ENCODE assay signal across 1 cellular context in the genomic region with DNA sequence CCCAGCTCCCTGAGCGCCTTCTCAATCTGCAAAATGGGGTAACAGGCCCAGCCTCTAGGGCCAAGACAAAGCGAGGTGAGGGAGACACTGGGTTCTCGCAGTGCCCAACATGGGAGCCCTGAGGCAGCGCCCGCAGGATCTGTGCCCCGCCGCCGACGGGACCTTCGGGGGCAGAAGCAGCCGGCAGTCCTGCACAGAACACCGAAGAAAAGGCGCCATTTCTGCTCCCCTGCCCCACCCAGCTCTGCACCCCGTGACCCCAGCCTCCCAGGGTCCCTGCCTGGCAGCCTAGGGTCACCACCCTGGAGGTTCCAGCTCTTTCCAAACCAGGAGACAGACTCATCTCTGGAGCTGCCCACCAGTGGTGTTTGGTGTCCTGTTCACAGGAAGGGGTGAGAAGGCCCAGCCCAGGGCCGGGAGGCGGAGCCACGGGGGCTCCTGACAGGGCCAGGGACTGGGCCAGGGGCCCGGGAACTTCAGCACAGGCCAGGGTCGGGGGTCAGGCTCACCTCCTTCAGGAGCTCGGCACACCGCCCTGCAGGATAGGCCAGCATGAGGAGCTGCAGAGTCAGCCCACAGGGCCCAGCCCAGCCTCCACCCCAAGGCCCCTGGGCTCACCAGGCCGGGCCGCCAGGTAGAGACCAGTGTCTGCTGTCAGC.
TF ChIP-seq lines count a peak whose summit lies in the region.

No MANE protein-coding gene starts in this region.

TF ChIP-seq in GM23338, 12 proteins besides CTCF, POLR2A, EP300 and RAD21:
- no peak for TF ChIP-seq EZH2phosphoT487 (IDR thresholded peaks at IDR 0.05; ENCODE audit: unreplicated experiment)
- no peak for TF ChIP-seq EZH2 (IDR thresholded peaks at IDR 0.05; ENCODE audit: low read depth, unreplicated experiment)
- TF ChIP-seq, protein P1, sequence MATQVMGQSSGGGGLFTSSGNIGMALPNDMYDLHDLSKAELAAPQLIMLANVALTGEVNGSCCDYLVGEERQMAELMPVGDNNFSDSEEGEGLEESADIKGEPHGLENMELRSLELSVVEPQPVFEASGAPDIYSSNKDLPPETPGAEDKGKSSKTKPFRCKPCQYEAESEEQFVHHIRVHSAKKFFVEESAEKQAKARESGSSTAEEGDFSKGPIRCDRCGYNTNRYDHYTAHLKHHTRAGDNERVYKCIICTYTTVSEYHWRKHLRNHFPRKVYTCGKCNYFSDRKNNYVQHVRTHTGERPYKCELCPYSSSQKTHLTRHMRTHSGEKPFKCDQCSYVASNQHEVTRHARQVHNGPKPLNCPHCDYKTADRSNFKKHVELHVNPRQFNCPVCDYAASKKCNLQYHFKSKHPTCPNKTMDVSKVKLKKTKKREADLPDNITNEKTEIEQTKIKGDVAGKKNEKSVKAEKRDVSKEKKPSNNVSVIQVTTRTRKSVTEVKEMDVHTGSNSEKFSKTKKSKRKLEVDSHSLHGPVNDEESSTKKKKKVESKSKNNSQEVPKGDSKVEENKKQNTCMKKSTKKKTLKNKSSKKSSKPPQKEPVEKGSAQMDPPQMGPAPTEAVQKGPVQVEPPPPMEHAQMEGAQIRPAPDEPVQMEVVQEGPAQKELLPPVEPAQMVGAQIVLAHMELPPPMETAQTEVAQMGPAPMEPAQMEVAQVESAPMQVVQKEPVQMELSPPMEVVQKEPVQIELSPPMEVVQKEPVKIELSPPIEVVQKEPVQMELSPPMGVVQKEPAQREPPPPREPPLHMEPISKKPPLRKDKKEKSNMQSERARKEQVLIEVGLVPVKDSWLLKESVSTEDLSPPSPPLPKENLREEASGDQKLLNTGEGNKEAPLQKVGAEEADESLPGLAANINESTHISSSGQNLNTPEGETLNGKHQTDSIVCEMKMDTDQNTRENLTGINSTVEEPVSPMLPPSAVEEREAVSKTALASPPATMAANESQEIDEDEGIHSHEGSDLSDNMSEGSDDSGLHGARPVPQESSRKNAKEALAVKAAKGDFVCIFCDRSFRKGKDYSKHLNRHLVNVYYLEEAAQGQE (IDR thresholded peaks at IDR 0.05; ENCODE audit: unreplicated experiment), result no peak
- no peak for TF ChIP-seq CREB1 (CRISPR knock-in tag; IDR thresholded peaks at IDR 0.05; ENCODE audit: low read depth)
- TF ChIP-seq, protein P2, sequence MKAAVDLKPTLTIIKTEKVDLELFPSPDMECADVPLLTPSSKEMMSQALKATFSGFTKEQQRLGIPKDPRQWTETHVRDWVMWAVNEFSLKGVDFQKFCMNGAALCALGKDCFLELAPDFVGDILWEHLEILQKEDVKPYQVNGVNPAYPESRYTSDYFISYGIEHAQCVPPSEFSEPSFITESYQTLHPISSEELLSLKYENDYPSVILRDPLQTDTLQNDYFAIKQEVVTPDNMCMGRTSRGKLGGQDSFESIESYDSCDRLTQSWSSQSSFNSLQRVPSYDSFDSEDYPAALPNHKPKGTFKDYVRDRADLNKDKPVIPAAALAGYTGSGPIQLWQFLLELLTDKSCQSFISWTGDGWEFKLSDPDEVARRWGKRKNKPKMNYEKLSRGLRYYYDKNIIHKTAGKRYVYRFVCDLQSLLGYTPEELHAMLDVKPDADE (IDR thresholded peaks at IDR 0.05), result no peak
- no peak for TF ChIP-seq JUNB (IDR thresholded peaks at IDR 0.05; ENCODE audit: unreplicated experiment)
- no peak for TF ChIP-seq POLR2AphosphoS5 (IDR thresholded peaks at IDR 0.05; ENCODE audit: low read depth)
- TF ChIP-seq, protein P3, sequence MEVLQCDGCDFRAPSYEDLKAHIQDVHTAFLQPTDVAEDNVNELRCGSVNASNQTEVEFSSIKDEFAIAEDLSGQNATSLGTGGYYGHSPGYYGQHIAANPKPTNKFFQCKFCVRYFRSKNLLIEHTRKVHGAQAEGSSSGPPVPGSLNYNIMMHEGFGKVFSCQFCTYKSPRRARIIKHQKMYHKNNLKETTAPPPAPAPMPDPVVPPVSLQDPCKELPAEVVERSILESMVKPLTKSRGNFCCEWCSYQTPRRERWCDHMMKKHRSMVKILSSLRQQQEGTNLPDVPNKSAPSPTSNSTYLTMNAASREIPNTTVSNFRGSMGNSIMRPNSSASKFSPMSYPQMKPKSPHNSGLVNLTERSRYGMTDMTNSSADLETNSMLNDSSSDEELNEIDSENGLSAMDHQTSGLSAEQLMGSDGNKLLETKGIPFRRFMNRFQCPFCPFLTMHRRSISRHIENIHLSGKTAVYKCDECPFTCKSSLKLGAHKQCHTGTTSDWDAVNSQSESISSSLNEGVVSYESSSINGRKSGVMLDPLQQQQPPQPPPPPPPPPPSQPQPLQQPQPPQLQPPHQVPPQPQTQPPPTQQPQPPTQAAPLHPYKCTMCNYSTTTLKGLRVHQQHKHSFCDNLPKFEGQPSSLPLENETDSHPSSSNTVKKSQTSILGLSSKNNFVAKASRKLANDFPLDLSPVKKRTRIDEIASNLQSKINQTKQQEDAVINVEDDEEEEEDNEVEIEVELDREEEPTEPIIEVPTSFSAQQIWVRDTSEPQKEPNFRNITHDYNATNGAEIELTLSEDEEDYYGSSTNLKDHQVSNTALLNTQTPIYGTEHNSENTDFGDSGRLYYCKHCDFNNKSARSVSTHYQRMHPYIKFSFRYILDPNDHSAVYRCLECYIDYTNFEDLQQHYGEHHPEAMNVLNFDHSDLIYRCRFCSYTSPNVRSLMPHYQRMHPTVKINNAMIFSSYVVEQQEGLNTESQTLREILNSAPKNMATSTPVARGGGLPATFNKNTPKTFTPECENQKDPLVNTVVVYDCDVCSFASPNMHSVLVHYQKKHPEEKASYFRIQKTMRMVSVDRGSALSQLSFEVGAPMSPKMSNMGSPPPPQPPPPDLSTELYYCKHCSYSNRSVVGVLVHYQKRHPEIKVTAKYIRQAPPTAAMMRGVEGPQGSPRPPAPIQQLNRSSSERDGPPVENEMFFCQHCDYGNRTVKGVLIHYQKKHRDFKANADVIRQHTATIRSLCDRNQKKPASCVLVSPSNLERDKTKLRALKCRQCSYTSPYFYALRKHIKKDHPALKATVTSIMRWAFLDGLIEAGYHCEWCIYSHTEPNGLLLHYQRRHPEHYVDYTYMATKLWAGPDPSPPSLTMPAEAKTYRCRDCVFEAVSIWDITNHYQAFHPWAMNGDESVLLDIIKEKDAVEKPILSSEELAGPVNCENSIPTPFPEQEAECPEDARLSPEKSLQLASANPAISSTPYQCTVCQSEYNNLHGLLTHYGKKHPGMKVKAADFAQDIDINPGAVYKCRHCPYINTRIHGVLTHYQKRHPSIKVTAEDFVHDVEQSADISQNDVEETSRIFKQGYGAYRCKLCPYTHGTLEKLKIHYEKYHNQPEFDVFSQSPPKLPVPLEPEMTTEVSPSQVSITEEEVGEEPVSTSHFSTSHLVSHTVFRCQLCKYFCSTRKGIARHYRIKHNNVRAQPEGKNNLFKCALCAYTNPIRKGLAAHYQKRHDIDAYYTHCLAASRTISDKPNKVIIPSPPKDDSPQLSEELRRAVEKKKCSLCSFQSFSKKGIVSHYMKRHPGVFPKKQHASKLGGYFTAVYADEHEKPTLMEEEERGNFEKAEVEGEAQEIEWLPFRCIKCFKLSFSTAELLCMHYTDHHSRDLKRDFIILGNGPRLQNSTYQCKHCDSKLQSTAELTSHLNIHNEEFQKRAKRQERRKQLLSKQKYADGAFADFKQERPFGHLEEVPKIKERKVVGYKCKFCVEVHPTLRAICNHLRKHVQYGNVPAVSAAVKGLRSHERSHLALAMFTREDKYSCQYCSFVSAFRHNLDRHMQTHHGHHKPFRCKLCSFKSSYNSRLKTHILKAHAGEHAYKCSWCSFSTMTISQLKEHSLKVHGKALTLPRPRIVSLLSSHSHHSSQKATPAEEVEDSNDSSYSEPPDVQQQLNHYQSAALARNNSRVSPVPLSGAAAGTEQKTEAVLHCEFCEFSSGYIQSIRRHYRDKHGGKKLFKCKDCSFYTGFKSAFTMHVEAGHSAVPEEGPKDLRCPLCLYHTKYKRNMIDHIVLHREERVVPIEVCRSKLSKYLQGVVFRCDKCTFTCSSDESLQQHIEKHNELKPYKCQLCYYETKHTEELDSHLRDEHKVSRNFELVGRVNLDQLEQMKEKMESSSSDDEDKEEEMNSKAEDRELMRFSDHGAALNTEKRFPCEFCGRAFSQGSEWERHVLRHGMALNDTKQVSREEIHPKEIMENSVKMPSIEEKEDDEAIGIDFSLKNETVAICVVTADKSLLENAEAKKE (CRISPR knock-in tag; IDR thresholded peaks at IDR 0.05), result no peak
- TF ChIP-seq NANOG (IDR thresholded peaks at IDR 0.05; ENCODE audit: borderline replicate concordance), result no peak
- no peak for TF ChIP-seq STAT1 (IDR thresholded peaks at IDR 0.05; ENCODE audit: unreplicated experiment)
- TF ChIP-seq ZNF331 (CRISPR knock-in tag; IDR thresholded peaks at IDR 0.05; ENCODE audit: low read depth), result no peak
- no peak for TF ChIP-seq ZNF114 (CRISPR knock-in tag; IDR thresholded peaks at IDR 0.05)
